13 cellular contexts compared by ENCODE assay signal in genomic region chr19:55209430-55210119, GRCh38. TPM values are rescaled to one million over a fixed set of nuclear protein-coding genes. Genes with fewer than 3 reads are reported as not detected.
A peak's percentile ranks its signal among the peaks of the same experiment; 100 is the strongest.
DNase-seq lines count a peak whose midpoint lies in the region; ATAC-seq and TF ChIP-seq lines count a peak whose summit lies in the region.
"Had no signal": no experiment of that assay in that cellular context is flagged by ENCODE, and none has a peak within 500 bp of the region (broad histone marks: within the 10 kb centered on the region; RNA-seq: fewer than 3 reads in every experiment).

Gene PTPRH (minus strand): TSS chr19:55209501. CDS start chr19:55209433, 68 bp downstream.

- no peak within 1 kb of the TSS for H4K91ac ChIP-seq in neuronal stem cell (ENCODE audit: low read depth, low read length, poor library complexity)

- H3K4me2 ChIP-seq in neuronal stem cell (ENCODE audit: insufficient read depth, low read length, poor library complexity, severe bottlenecking) (no peak within 1 kb of the TSS), GM23338 (no peak within 1 kb of the TSS)

- no peaks in the 10 kb centered on the region for H3K9me2 ChIP-seq in GM23338 (ENCODE audit: insufficient read depth)

- no peak within 1 kb of the TSS for H2BK5ac ChIP-seq in neuronal stem cell (ENCODE audit: low read length)

- H3K27me3 Mint-ChIP-seq in chondrocyte (ENCODE audit: low read depth) (peaks cover 3% of the 10 kb centered on the region), GM23338 (ENCODE audit: insufficient read depth, low read depth, poor library complexity) (peaks cover 14% of the 10 kb centered on the region)

- H3K4me3 ChIP-seq in neuronal stem cell (ENCODE audit: low read length in 2 of 2) (no peak within 1 kb of the TSS), GM23338 (no peak within 1 kb of the TSS)
- H3K4me3 ChIP-seq: skin epidermis had no signal

- H3K9me3 Mint-ChIP-seq in chondrocyte (ENCODE audit: low read depth) = peaks cover 9% of the 10 kb centered on the region
- H3K9me3 Mint-ChIP-seq in GM23338 = peaks cover 31% of the 10 kb centered on the region

- H3K27ac Mint-ChIP-seq in chondrocyte (ENCODE audit: unreplicated experiment) (peak within 1 kb of the TSS; percentile 80), GM23338 (no peak within 1 kb of the TSS)
- H3K27ac Mint-ChIP-seq: activated CD4-positive, alpha-beta memory T cell treated with anti-CD3 and anti-CD28 coated beads, Interleukin-2, amount 10 ng/mL, durations not matched to agents 7 days and 5 days; T-cell had no signal

- no CpG with 5 or more reads among the region's 18 CpGs for WGBS in neuronal stem cell (ENCODE audit: extremely low coverage in 2 of 2, insufficient read length in 2 of 2, insufficient replicate concordance in 1 of 2), 2 donors

- no peaks in the 10 kb centered on the region for H3F3A ChIP-seq in GM23338 (replicated peaks; ENCODE audit: low read depth)

- no peak within 1 kb of the TSS for H3K23ac ChIP-seq in neuronal stem cell (ENCODE audit: low read depth, low read length, poor library complexity)

- DNase-seq in ELR (ENCODE audit: low read depth) (peak; percentile 67), NCI-H460 (ENCODE audit: extremely low read depth, low read depth) (no peak), chondrocyte (ENCODE audit: low spot score) (no peak), neuronal stem cell (ENCODE audit: low spot score) (no peak), NCI-H82 treated with DMSO at 0.1 percent for 48 hours (lab: John Stamatoyannopoulos, UW; ENCODE audit: unreplicated experiment) (no peak), superior temporal gyrus (ENCODE audit: extremely low spot score) (no peak), GM23338 (ENCODE audit: low spot score) (no peak), dermis blood vessel endothelial cell (no peak)
- DNase-seq: activated CD4-positive, alpha-beta memory T cell treated with anti-CD3 and anti-CD28 coated beads, Interleukin-2, amount 10 ng/mL, durations not matched to agents 7 days and 5 days; DMS 273 treated with DMSO at 0.1 percent for 48 hours; T-cell had no signal

- H3K27me3 ChIP-seq in neuronal stem cell (ENCODE audit: control insufficient read depth in 3 of 3, insufficient read depth in 3 of 3, low read depth in 1 of 3, low read length in 3 of 3) = no peaks in the 10 kb centered on the region
- H3K27me3 ChIP-seq in GM23338 (ENCODE audit: insufficient read depth) = no peaks in the 10 kb centered on the region

- H3K9ac ChIP-seq in neuronal stem cell (ENCODE audit: low read depth, low read length, poor library complexity) = peak within 1 kb of the TSS; percentile 60

- H4K8ac ChIP-seq in neuronal stem cell (ENCODE audit: low read depth, low read length) = no peak within 1 kb of the TSS

- H2BK120ac ChIP-seq in neuronal stem cell (ENCODE audit: low read depth, low read length) = no peak within 1 kb of the TSS

- no peak for ATAC-seq in GM23338
- ATAC-seq: T-cell had no signal

- H3K79me1 ChIP-seq in neuronal stem cell (ENCODE audit: low read depth, low read length) = no peaks in the 10 kb centered on the region

- peaks cover 7 to 20% of the 10 kb centered on the region in 2 donors for H3K4me1 ChIP-seq in neuronal stem cell (ENCODE audit: control insufficient read depth in 2 of 2, insufficient read depth in 1 of 2, low read depth in 1 of 2, low read length in 2 of 2)
- no peaks in the 10 kb centered on the region for H3K4me1 ChIP-seq in GM23338 (ENCODE audit: insufficient read depth)

- H2BK15ac ChIP-seq in neuronal stem cell (ENCODE audit: low read length) = peak within 1 kb of the TSS; percentile 58

- H3K27ac ChIP-seq in neuronal stem cell (replicated peaks; ENCODE audit: low read length) (no peak within 1 kb of the TSS), GM23338 (ENCODE audit: low read depth) (no peak within 1 kb of the TSS)

- peak within 1 kb of the TSS; percentile 90 for H3K18ac ChIP-seq in neuronal stem cell (ENCODE audit: low read length)

- H3K79me2 ChIP-seq in GM23338 (replicated peaks; ENCODE audit: insufficient read depth) = no peaks in the 10 kb centered on the region

- peak within 1 kb of the TSS; percentile 75 for H2BK12ac ChIP-seq in neuronal stem cell (ENCODE audit: low read length)

- H3K4ac ChIP-seq in neuronal stem cell (ENCODE audit: low read length) = no peak within 1 kb of the TSS

- peaks cover 5 to 8% of the 10 kb centered on the region in 2 donors for H3K9me3 ChIP-seq in neuronal stem cell (replicated peaks in 1 of 2; ENCODE audit: control insufficient read depth in 2 of 2, insufficient read depth in 1 of 2, low read depth in 1 of 2, low read length in 2 of 2)

- H3K4me3 Mint-ChIP-seq in chondrocyte (ENCODE audit: unreplicated experiment) (no peak within 1 kb of the TSS), GM23338 (no peak within 1 kb of the TSS)
- H3K4me3 Mint-ChIP-seq: activated CD4-positive, alpha-beta memory T cell treated with anti-CD3 and anti-CD28 coated beads, Interleukin-2, amount 10 ng/mL, durations not matched to agents 7 days and 5 days; IgD-negative memory B cell; T-cell had no signal

- no peaks in the 10 kb centered on the region for H3K36me3 ChIP-seq in neuronal stem cell (replicated peaks in 1 of 2; ENCODE audit: control insufficient read depth in 2 of 2, insufficient read depth in 2 of 2, low read length in 2 of 2)
- H3K36me3 ChIP-seq in GM23338 (ENCODE audit: insufficient read depth) = no peaks in the 10 kb centered on the region

- H3K36me3 Mint-ChIP-seq in chondrocyte (ENCODE audit: low read depth) = peaks cover 2% of the 10 kb centered on the region
- peaks cover 6% of the 10 kb centered on the region for H3K36me3 Mint-ChIP-seq in GM23338 (ENCODE audit: low read depth)
- H3K36me3 Mint-ChIP-seq: IgD-negative memory B cell had no signal

- H2AK5ac ChIP-seq in neuronal stem cell (ENCODE audit: low read depth, low read length) = peak within 1 kb of the TSS; percentile 88

- H2AFZ ChIP-seq in neuronal stem cell (ENCODE audit: low read length) = peak within 1 kb of the TSS; percentile 59
- no peak within 1 kb of the TSS for H2AFZ ChIP-seq in GM23338

- H4K20me1 ChIP-seq in GM23338 (replicated peaks; ENCODE audit: insufficient read depth) = no peaks in the 10 kb centered on the region

- H3K14ac ChIP-seq in neuronal stem cell (ENCODE audit: low read length) = no peak within 1 kb of the TSS

- H3K4me1 Mint-ChIP-seq in chondrocyte (ENCODE audit: low read depth) (peaks cover 20% of the 10 kb centered on the region), GM23338 (peaks cover 10% of the 10 kb centered on the region)

- TF ChIP-seq CTCF in chondrocyte (IDR thresholded peaks at IDR 0.05) (no peak), GM23338 (conservative IDR thresholded peaks at IDR 0.05; ENCODE audit: low read depth in 2 of 2) (no peak)

TF ChIP-seq in GM23338, 12 proteins besides CTCF, POLR2A, EP300 and RAD21:
- TF ChIP-seq EZH2 (IDR thresholded peaks at IDR 0.05; ENCODE audit: low read depth, unreplicated experiment) (no peak), ZNF331 (CRISPR knock-in tag; IDR thresholded peaks at IDR 0.05; ENCODE audit: low read depth) (no peak), STAT1 (IDR thresholded peaks at IDR 0.05; ENCODE audit: unreplicated experiment) (no peak), ETS1 (IDR thresholded peaks at IDR 0.05) (no peak), EZH2phosphoT487 (IDR thresholded peaks at IDR 0.05; ENCODE audit: unreplicated experiment) (no peak), POLR2AphosphoS5 (IDR thresholded peaks at IDR 0.05; ENCODE audit: low read depth) (no peak), ZNF114 (CRISPR knock-in tag; IDR thresholded peaks at IDR 0.05) (no peak), REST (IDR thresholded peaks at IDR 0.05; ENCODE audit: unreplicated experiment) (no peak), NANOG (IDR thresholded peaks at IDR 0.05; ENCODE audit: borderline replicate concordance) (no peak)

RNA-seq across cellular contexts. Expression of gene PTPRH, which starts in this region (rescaled TPM):
- total RNA-seq in NCI-H460 (2014; rRNA removed; shearing (Covaris generic)) = 31.9 and 34.0 TPM in 2 replicates
- polyA plus RNA-seq in NCI-H460 (2014; cell fraction: nucleus; rRNA removed) = 15.6 and 31.0 TPM in 2 replicates
- total RNA-seq in chondrocyte (0.42 to 0.54 TPM in 2 of 3 replicates, not detected in the other), dermis blood vessel endothelial cell (0.17 and 0.19 TPM in 2 replicates)
- polyA plus RNA-seq in neuronal stem cell (2013, experiment 1 of 2) = 0.29 TPM
- 0.17 TPM for polyA plus RNA-seq in neuronal stem cell (2013, experiment 2 of 2)
- total RNA-seq in GM23338 (2014; rRNA removed; shearing (Covaris generic)) = 0.12 and 2.1 TPM in 2 replicates
- 0.12 and 0.16 TPM in 2 replicates for polyA plus RNA-seq in GM23338 (2016; fragmentation: Nextera tagmentation; extraction: Ambion mirVana)
- total RNA-seq: activated CD4-positive, alpha-beta memory T cell treated with anti-CD3 and anti-CD28 coated beads, Interleukin-2, amount 10 ng/mL, durations not matched to agents 7 days and 5 days had no signal
- polyA plus RNA-seq: IgD-negative memory B cell had no signal

Comparison
In these comparisons a context has a peak if more than half of its experiments do, and no peak if none do; other contexts are left out.
1. RNA of gene PTPRH (total RNA-seq): 31.9 to 34.0 TPM in NCI-H460; 0.12 to 2.1 TPM in GM23338, 0.42 to 0.54 TPM in chondrocyte and 0.17 to 0.19 TPM in dermis blood vessel endothelial cell; every median in the first group is over 10 times any median in the second.